Comparison of ENCODE assay signal across 16 cellular contexts in the genomic region with DNA sequence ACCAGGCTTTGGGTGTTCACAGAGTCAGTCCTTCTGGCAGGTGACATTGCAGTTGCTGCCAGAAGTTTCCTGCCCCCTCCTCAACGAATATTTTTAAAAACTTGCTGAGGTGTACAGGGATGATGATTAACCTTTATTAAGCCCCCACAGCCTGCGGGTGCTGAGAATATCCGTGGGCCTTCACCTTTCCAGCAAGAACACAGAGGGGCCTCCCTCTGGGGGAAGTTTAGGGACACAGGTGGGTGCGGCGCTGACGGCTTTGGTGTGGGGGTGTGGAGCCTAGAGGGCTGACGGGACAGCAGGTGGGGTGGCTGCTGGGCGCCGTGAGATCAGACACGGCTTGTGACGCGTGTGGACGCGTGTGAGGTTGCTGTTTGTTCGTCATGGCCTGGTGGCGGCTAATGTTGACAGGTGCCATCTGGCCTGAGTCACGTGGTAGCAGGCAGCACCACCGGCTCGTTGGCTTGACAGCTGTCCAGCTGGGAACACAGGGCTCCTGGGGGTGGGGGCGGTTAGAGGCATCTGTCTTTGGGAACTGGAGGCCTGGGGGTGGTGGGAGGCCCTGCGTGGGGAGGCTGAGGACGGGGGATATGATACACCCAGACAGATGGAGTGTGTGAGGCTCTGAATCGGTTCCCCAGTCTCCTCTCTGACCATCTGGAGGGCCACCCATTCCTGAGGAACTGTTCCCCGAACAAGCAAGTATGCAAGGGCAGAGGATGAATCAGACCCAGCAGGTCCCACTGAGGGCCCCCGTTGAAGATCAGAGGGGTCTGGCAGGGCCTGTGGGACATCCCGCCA. TPM values are rescaled to one million over a fixed set of nuclear protein-coding genes. Genes with fewer than 3 reads are reported as not detected.
DNase-seq lines count a peak whose midpoint lies in the region; ATAC-seq, FAIRE-seq and TF ChIP-seq lines count a peak whose summit lies in the region.
"Had no signal": no experiment of that assay in that cellular context is flagged by ENCODE, and none has a peak within 500 bp of the region (broad histone marks: within the 10 kb centered on the region; RNA-seq: fewer than 3 reads in every experiment).

No MANE protein-coding gene starts in this region.

- H3K36me3 ChIP-seq in H7 (replicated peaks; ENCODE audit: control insufficient read depth, insufficient read depth, low read length) (no peaks in the 10 kb centered on the region), K562 (ENCODE audit: control insufficient read depth, insufficient read depth, low read length) (no peaks in the 10 kb centered on the region), parathyroid adenoma (ENCODE audit: control insufficient read depth, insufficient read depth, low read length) (no peaks in the 10 kb centered on the region)
- H3K36me3 ChIP-seq: lower lobe of right lung, thyroid gland had no signal

- intact Hi-C loops in K562 (cut with micrococcal nuclease): no loop called here

- H3K4me1 ChIP-seq in K562 (replicated peaks in 1 of 2; ENCODE audit: control insufficient read depth in 2 of 2, insufficient read depth in 2 of 2, low read length in 2 of 2): peaks cover 0 to 11% of the 10 kb centered on the region in 2 experiments; a peak in 3 of 5 replicates
- peaks cover 10% of the 10 kb centered on the region for H3K4me1 ChIP-seq in parathyroid adenoma
- H3K4me1 ChIP-seq: lower lobe of right lung, thyroid gland had no signal

- no peak for TF ChIP-seq POLR2A in K562 (conservative IDR thresholded peaks at IDR 0.05)

- no peak for TF ChIP-seq RAD21 in K562 (CRISPR knock-in tag; conservative IDR thresholded peaks at IDR 0.05 in 1 of 2, IDR thresholded peaks at IDR 0.05 in 1 of 2)

- no peak overlapping the region for H3K9ac ChIP-seq in K562 (ENCODE audit: insufficient read depth in 1 of 2, low read depth in 2 of 2, low read length in 2 of 2)
- no peak overlapping the region for H3K9ac ChIP-seq in parathyroid adenoma

- TF ChIP-seq CTCF in K562 (IDR thresholded peaks at IDR 0.05 in 2 of 3, conservative IDR thresholded peaks at IDR 0.05 in 1 of 3; ENCODE audit: insufficient read depth in 2 of 3, low read depth in 1 of 3, low read length in 3 of 3) (no peak), parathyroid adenoma (IDR thresholded peaks at IDR 0.05) (no peak)

- WGBS in K562 (ENCODE audit: insufficient coverage, low coverage, missing lambda C conversion rate): 12% methylated on average over 25 of the region's 26 CpGs

- H3K9me3 ChIP-seq in K562 (replicated peaks; ENCODE audit: control insufficient read depth, insufficient read depth, low read depth, low read length): no peaks in the 10 kb centered on the region; the same call in 1 of the 2 replicates
- H3K9me3 ChIP-seq in parathyroid adenoma (ENCODE audit: control insufficient read depth, low read length): no peaks in the 10 kb centered on the region
- H3K9me3 ChIP-seq: lower lobe of right lung, thyroid gland had no signal

- no peaks in the 10 kb centered on the region for H4K20me1 ChIP-seq in K562 (replicated peaks; ENCODE audit: control insufficient read depth, insufficient read depth, low read length)

- H3K79me2 ChIP-seq in K562 (ENCODE audit: control insufficient read depth, insufficient read depth, low read length) (no peaks in the 10 kb centered on the region), parathyroid adenoma (no peaks in the 10 kb centered on the region)

- DNase-seq in H7 (peak; percentile 54), NCI-H1694 treated with DMSO at 0.1 percent for 48 hours (lab: John Stamatoyannopoulos, UW) (peak; percentile 82), K562 (ENCODE audit: extremely low read depth in 1 of 4, low spot score in 3 of 4) (no peak), AG08395 (ENCODE audit: low spot score) (no peak), NOMO-1 (lab: John Stamatoyannopoulos, UW; ENCODE audit: unreplicated experiment in 2 of 2) (no peak), SIG-M5 treated with dmso at 0.1 percent for 504 hours (lab: John Stamatoyannopoulos, UW; ENCODE audit: unreplicated experiment) (no peak)
- DNase-seq: central memory CD4-positive, alpha-beta T cell; KBM-7; lower lobe of right lung; SIG-M5; thyroid gland had no signal

- no peak overlapping the region for H3K4me2 ChIP-seq in K562 (ENCODE audit: insufficient read depth, low read length)
- H3K4me2 ChIP-seq in parathyroid adenoma (ENCODE audit: low read length): no peak overlapping the region

- no peak for FAIRE-seq in K562 (lab: Jason Lieb, UNC)
- FAIRE-seq: TTC549 had no signal

- H3K27me3 ChIP-seq in H7 (ENCODE audit: control insufficient read depth, insufficient read depth, low read length): no peaks in the 10 kb centered on the region
- peaks cover 0 to 44% of the 10 kb centered on the region in 2 experiments; a peak in 3 of 5 replicates for H3K27me3 ChIP-seq in K562 (ENCODE audit: control insufficient read depth in 2 of 2, insufficient read depth in 2 of 2, low read length in 2 of 2)
- H3K27me3 ChIP-seq in parathyroid adenoma (ENCODE audit: control insufficient read depth, insufficient read depth, low read length): no peaks in the 10 kb centered on the region
- H3K27me3 ChIP-seq: thyroid gland had no signal

- H3K27ac ChIP-seq in K562 (ENCODE audit: extremely low read depth, low read depth, low read length) (no peak overlapping the region), parathyroid adenoma (no peak overlapping the region)
- H3K27ac ChIP-seq: lower lobe of right lung, thyroid gland had no signal

- H3K9me1 ChIP-seq in K562 (ENCODE audit: control insufficient read depth, insufficient read depth, low read length): peaks cover 3% of the 10 kb centered on the region

- POLR2A ChIA-PET in K562 (lab: Yijun Ruan, JAX): no interaction called here

- CTCF ChIA-PET in K562 (lab: Yijun Ruan, JAX; ENCODE audit: low intra/inter-chr PET ratio): no interaction called here

- in situ Hi-C loops in K562 (cut with MboI): no loop called here

- H2AFZ ChIP-seq in K562 (ENCODE audit: low read depth, low read length) (no peak overlapping the region), parathyroid adenoma (peak overlapping the region; percentile 38)

- H3K4me3 ChIP-seq in H7 (ENCODE audit: insufficient read depth, low read depth, low read length) (no peak overlapping the region), K562 (no peak overlapping the region), parathyroid adenoma (ENCODE audit: low read depth, low read length) (no peak overlapping the region)
- H3K4me3 ChIP-seq: lower lobe of right lung, thyroid gland had no signal

- no TSS peak for BruUV-seq in K562 (replicated peaks; lab: Mats Ljungman, UMichigan)

- no peak for TF ChIP-seq EP300 in K562 (IDR thresholded peaks at IDR 0.05; ENCODE audit: low read length)

- ATAC-seq in K562: no peak
- ATAC-seq in HG02588 (IDR thresholded peaks at IDR 0.05; ENCODE audit: unreplicated experiment): no peak
- ATAC-seq: activated naive CD4-positive, alpha-beta T cell treated with anti-CD3 and anti-CD28 coated beads, Interleukin-2, amount 50 U/mL, for 72 hours had no signal

TF ChIP-seq in K562, 482 proteins besides CTCF, POLR2A, EP300 and RAD21 (continues in another document):
- TF ChIP-seq, protein P1, sequence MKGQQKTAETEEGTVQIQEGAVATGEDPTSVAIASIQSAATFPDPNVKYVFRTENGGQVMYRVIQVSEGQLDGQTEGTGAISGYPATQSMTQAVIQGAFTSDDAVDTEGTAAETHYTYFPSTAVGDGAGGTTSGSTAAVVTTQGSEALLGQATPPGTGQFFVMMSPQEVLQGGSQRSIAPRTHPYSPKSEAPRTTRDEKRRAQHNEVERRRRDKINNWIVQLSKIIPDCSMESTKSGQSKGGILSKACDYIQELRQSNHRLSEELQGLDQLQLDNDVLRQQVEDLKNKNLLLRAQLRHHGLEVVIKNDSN (CRISPR knock-in tag; IDR thresholded peaks at IDR 0.05): peak; percentile 60
- TF ChIP-seq, protein P2, sequence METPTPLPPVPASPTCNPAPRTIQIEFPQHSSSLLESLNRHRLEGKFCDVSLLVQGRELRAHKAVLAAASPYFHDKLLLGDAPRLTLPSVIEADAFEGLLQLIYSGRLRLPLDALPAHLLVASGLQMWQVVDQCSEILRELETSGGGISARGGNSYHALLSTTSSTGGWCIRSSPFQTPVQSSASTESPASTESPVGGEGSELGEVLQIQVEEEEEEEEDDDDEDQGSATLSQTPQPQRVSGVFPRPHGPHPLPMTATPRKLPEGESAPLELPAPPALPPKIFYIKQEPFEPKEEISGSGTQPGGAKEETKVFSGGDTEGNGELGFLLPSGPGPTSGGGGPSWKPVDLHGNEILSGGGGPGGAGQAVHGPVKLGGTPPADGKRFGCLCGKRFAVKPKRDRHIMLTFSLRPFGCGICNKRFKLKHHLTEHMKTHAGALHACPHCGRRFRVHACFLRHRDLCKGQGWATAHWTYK (CRISPR knock-in tag; IDR thresholded peaks at IDR 0.05): no peak
- TF ChIP-seq SRSF3 (IDR thresholded peaks at IDR 0.05; ENCODE audit: insufficient read depth, low read length) (no peak), BDP1 (IDR thresholded peaks at IDR 0.05; ENCODE audit: insufficient read depth, insufficient read length) (no peak)
- TF ChIP-seq, protein P3, sequence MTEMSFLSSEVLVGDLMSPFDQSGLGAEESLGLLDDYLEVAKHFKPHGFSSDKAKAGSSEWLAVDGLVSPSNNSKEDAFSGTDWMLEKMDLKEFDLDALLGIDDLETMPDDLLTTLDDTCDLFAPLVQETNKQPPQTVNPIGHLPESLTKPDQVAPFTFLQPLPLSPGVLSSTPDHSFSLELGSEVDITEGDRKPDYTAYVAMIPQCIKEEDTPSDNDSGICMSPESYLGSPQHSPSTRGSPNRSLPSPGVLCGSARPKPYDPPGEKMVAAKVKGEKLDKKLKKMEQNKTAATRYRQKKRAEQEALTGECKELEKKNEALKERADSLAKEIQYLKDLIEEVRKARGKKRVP (CRISPR knock-in tag; IDR thresholded peaks at IDR 0.05): no peak

RNA-seq across cellular contexts. Expression of a gene that starts 12.5 kb away (rescaled TPM):
- total RNA-seq in H7 (2014; rRNA removed; shearing (Covaris generic)): 2.5 and 2.6 TPM in 2 replicates
- total RNA-seq in K562 (2011; cell fraction: chromatin; rRNA removed; ENCODE audit: low replicate concordance): not detected in 2 replicates
- 0.17 TPM in 1 of 2 replicates, not detected in the other for total RNA-seq in K562 (2011; cell fraction: nucleolus; rRNA removed)
- not detected in 2 replicates for total RNA-seq in K562 (2011; cell fraction: nucleoplasm; rRNA removed)
- not detected in 2 replicates for total RNA-seq in K562 (2014; rRNA removed)
- total RNA-seq in K562 (2014; rRNA removed; fragmentation: Illumina TruSeq; extraction: Trizol): not detected in 2 replicates
- total RNA-seq in K562 (2015; rRNA removed; fragmentation: Illumina TruSeq; extraction: Trizol): 0.11 TPM in 1 of 2 replicates, not detected in the other
- total RNA-seq in K562 (2021): not detected in 2 replicates
- polyA plus RNA-seq in K562 (2011; rRNA removed): 0.04 TPM in 1 of 2 replicates, not detected in the other
- polyA plus RNA-seq in K562 (2011; cell fraction: cytosol; rRNA removed): 0.03 and 0.07 TPM in 2 replicates
- 0.04 and 0.07 TPM in 2 replicates for polyA plus RNA-seq in K562 (2011; cell fraction: nucleus; rRNA removed)
- polyA plus RNA-seq in K562 (2012): 0.06 TPM in 1 of 2 replicates, not detected in the other
- not detected in 2 replicates for polyA plus RNA-seq in K562 (2014; fragmentation: Illumina TruSeq; extraction: Trizol)
- polyA plus RNA-seq in K562 (2014; fragmentation: Nextera tagmentation; extraction: Ambion mirVana): not detected
- polyA plus RNA-seq in K562 (2014; rRNA removed): not detected in 2 replicates
- polyA minus RNA-seq in K562 (2011; rRNA and poly(A)+ RNA removed): not detected in 2 replicates
- not detected in 2 replicates for polyA minus RNA-seq in K562 (2011; cell fraction: cytosol; rRNA and poly(A)+ RNA removed)
- 0.11 TPM in 1 of 2 replicates, not detected in the other for polyA minus RNA-seq in K562 (2011; cell fraction: nucleus; rRNA and poly(A)+ RNA removed)
- total RNA-seq: activated naive CD4-positive, alpha-beta T cell treated with anti-CD3 and anti-CD28 coated beads, Interleukin-2, amount 50 U/mL, for 72 hours; epithelial cell of proximal tubule had no signal

Comparison
In these comparisons a context has a peak if more than half of its experiments do, and no peak if none do; other contexts are left out.
1. DNase-seq: peak in H7 (single experiment) and NCI-H1694 treated with DMSO at 0.1 percent for 48 hours (single experiment); none in K562 (0 of 4), AG08395 (single experiment), NOMO-1 (0 of 2) and SIG-M5 treated with dmso at 0.1 percent for 504 hours (single experiment).